1 cellular context compared by ENCODE assay signal in the genomic region with DNA sequence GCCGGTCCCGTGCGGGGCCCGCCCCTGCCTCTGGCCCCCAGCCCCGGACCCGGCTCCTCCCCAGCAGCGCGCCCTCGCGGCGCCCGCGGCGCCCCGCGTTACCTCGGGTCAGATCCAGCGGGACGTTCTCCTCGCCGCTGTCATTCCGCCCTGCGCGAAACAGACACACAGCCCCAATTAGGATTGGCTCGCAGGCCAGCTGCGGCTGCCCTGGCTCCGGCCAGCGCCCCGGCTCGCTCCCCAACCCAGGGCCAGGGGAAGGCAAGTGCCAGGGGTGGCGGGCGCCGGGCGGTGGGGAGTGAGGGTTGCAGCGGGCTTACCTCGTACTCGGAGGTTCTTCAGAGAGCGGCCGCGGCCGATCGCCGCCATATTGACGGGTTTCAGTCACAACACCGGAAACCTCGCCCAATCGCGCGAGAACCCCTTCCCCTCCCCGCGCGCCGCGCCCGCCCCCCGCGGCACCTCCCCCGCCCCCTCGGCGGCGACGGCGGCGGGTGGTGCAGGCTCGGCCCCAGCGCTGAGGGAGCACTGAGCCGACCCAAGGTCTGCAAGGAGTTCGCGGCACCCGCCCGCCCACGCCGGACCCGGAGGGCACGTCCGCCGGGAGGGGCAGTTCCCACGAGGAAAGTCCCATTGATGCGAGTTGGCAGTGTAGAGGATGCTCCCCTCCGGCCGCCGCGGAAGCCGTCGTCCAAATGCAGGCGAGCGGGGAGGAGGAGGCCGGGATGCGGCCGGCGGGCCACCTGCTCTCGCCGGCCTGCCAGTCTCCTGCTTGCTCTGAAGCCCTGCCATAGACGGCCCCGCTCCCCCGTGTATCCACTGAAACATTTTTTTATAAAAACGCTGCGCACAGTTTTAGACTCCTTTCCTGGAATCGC.
TF ChIP-seq lines count a peak whose summit lies in the region.

A gene with protein sequence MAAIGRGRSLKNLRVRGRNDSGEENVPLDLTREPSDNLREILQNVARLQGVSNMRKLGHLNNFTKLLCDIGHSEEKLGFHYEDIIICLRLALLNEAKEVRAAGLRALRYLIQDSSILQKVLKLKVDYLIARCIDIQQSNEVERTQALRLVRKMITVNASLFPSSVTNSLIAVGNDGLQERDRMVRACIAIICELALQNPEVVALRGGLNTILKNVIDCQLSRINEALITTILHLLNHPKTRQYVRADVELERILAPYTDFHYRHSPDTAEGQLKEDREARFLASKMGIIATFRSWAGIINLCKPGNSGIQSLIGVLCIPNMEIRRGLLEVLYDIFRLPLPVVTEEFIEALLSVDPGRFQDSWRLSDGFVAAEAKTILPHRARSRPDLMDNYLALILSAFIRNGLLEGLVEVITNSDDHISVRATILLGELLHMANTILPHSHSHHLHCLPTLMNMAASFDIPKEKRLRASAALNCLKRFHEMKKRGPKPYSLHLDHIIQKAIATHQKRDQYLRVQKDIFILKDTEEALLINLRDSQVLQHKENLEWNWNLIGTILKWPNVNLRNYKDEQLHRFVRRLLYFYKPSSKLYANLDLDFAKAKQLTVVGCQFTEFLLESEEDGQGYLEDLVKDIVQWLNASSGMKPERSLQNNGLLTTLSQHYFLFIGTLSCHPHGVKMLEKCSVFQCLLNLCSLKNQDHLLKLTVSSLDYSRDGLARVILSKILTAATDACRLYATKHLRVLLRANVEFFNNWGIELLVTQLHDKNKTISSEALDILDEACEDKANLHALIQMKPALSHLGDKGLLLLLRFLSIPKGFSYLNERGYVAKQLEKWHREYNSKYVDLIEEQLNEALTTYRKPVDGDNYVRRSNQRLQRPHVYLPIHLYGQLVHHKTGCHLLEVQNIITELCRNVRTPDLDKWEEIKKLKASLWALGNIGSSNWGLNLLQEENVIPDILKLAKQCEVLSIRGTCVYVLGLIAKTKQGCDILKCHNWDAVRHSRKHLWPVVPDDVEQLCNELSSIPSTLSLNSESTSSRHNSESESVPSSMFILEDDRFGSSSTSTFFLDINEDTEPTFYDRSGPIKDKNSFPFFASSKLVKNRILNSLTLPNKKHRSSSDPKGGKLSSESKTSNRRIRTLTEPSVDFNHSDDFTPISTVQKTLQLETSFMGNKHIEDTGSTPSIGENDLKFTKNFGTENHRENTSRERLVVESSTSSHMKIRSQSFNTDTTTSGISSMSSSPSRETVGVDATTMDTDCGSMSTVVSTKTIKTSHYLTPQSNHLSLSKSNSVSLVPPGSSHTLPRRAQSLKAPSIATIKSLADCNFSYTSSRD (N-terminal part only) (minus strand): TSS at position 391 of the 878 bp plus-strand sequence. CDS start 22 bp downstream, at position 369.

TF ChIP-seq in K562, 482 proteins besides CTCF, POLR2A, EP300 and RAD21 (continued from another document and continues in another):
- TF ChIP-seq ARID4B (CRISPR knock-in tag; IDR thresholded peaks at IDR 0.05) (peak; percentile 1; the same call in 1 of the 2 replicates), BRD9 (IDR thresholded peaks at IDR 0.05; ENCODE audit: low read depth, partially characterized antibody) (no peak), HBP1 (CRISPR knock-in tag; IDR thresholded peaks at IDR 0.05) (peak; percentile 55; the same call in 1 of the 2 replicates), EGR1 (conservative IDR thresholded peaks at IDR 0.05) (peak; percentile 95), BCLAF1 (IDR thresholded peaks at IDR 0.05; ENCODE audit: borderline replicate concordance in 1 of 2, control insufficient read depth in 1 of 2, low read depth in 2 of 2, low read length in 1 of 2) (no peak), FUS (optimal IDR thresholded peaks at IDR 0.05; ENCODE audit: low read depth, low read length) (peak; percentile 32), NCOA6 (IDR thresholded peaks at IDR 0.05) (no peak; the same call in 1 of the 2 replicates), ZBTB2 (IDR thresholded peaks at IDR 0.05) (peak; percentile 57), PHTF2 (CRISPR knock-in tag; IDR thresholded peaks at IDR 0.05) (no peak), CREM (IDR thresholded peaks at IDR 0.05; ENCODE audit: low read depth) (peak; percentile 63), TAF15 (IDR thresholded peaks at IDR 0.05; ENCODE audit: low read depth, low read length) (no peak), FOSL1 (tag; conservative IDR thresholded peaks at IDR 0.05) (peak; percentile 57; the same call in 1 of the 2 replicates), GABPA (tag; conservative IDR thresholded peaks at IDR 0.05; ENCODE audit: low read depth) (peak; percentile 72), BHLHE40 (IDR thresholded peaks at IDR 0.05; ENCODE audit: low read length) (peak; percentile 54; the same call in 1 of the 2 replicates), SOX6 (IDR thresholded peaks at IDR 0.05) (0 out of 2 replicates have a peak, but pooled peaks have one; percentile 20), ZNF274 (IDR thresholded peaks at IDR 0.05; ENCODE audit: borderline replicate concordance, low read depth, low read length) (no peak), CBX2 (IDR thresholded peaks at IDR 0.05; ENCODE audit: insufficient read depth, low read length, poor library complexity, severe bottlenecking) (no peak), L3MBTL2 (IDR thresholded peaks at IDR 0.05) (peak; percentile 92), U2AF1 (optimal IDR thresholded peaks at IDR 0.05; ENCODE audit: low read depth, low read length) (no peak), POLR2B (IDR thresholded peaks at IDR 0.05; ENCODE audit: low read depth, partially characterized antibody) (peak; percentile 86), ZNF217 (CRISPR knock-in tag; IDR thresholded peaks at IDR 0.05) (no peak), BRF1 (IDR thresholded peaks at IDR 0.05; ENCODE audit: borderline replicate concordance, extremely low read depth, insufficient read length) (no peak), FOXA1 (IDR thresholded peaks at IDR 0.05; ENCODE audit: borderline replicate concordance) (no peak), TARDBP (IDR thresholded peaks at IDR 0.05) (0 out of 2 replicates have a peak, but pooled peaks have one; percentile 33), SMAD4 (CRISPR knock-in tag; conservative IDR thresholded peaks at IDR 0.05) (peak; percentile 70; the same call in 1 of the 2 replicates), RHOXF2B (CRISPR knock-in tag; conservative IDR thresholded peaks at IDR 0.05) (peak; percentile 84; the same call in 1 of the 2 replicates), FOXK2 (conservative IDR thresholded peaks at IDR 0.05 in 1 of 2, IDR thresholded peaks at IDR 0.05 in 1 of 2; ENCODE audit: low read depth in 2 of 2) (peak; percentile 76 to 82; a peak in 3 of 4 replicates), HNRNPK (IDR thresholded peaks at IDR 0.05; ENCODE audit: low read depth, low read length, poor library complexity, severe bottlenecking) (no peak), ZC3H8 (IDR thresholded peaks at IDR 0.05) (no peak), MYNN (IDR thresholded peaks at IDR 0.05) (0 out of 2 replicates have a peak, but pooled peaks have one; percentile 30), MYNN (CRISPR knock-in tag; IDR thresholded peaks at IDR 0.05) (no peak), ZNF445 (CRISPR knock-in tag; IDR thresholded peaks at IDR 0.05; ENCODE audit: low read depth) (0 out of 2 replicates have a peak, but pooled peaks have one; percentile 43), CTBP1 (IDR thresholded peaks at IDR 0.05; ENCODE audit: borderline replicate concordance) (peak; percentile 76; the same call in 1 of the 2 replicates), PRDM10 (IDR thresholded peaks at IDR 0.05; ENCODE audit: partially characterized antibody) (peak; percentile 51), MAFG (tag; conservative IDR thresholded peaks at IDR 0.05) (no peak)
